1 cellular context compared by ENCODE assay signal in genomic region chr2:111698743-111699554, GRCh38.
A peak's percentile ranks its signal among the peaks of the same experiment; 100 is the strongest.
TF ChIP-seq lines count a peak whose summit lies in the region.

No MANE protein-coding gene starts in this region.

TF ChIP-seq in HepG2, 621 proteins besides CTCF, POLR2A, EP300 and RAD21 (continued from another document and continues in another):
- TF ChIP-seq TARDBP (CRISPR knock-in tag; IDR thresholded peaks at IDR 0.05) = peak; percentile 67
- TF ChIP-seq, protein P1, sequence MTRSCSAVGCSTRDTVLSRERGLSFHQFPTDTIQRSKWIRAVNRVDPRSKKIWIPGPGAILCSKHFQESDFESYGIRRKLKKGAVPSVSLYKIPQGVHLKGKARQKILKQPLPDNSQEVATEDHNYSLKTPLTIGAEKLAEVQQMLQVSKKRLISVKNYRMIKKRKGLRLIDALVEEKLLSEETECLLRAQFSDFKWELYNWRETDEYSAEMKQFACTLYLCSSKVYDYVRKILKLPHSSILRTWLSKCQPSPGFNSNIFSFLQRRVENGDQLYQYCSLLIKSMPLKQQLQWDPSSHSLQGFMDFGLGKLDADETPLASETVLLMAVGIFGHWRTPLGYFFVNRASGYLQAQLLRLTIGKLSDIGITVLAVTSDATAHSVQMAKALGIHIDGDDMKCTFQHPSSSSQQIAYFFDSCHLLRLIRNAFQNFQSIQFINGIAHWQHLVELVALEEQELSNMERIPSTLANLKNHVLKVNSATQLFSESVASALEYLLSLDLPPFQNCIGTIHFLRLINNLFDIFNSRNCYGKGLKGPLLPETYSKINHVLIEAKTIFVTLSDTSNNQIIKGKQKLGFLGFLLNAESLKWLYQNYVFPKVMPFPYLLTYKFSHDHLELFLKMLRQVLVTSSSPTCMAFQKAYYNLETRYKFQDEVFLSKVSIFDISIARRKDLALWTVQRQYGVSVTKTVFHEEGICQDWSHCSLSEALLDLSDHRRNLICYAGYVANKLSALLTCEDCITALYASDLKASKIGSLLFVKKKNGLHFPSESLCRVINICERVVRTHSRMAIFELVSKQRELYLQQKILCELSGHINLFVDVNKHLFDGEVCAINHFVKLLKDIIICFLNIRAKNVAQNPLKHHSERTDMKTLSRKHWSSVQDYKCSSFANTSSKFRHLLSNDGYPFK (CRISPR knock-in tag; IDR thresholded peaks at IDR 0.05; ENCODE audit: borderline replicate concordance) = peak; percentile 56; the same call in 1 of the 2 replicates
- TF ChIP-seq MYPOP (CRISPR knock-in tag; IDR thresholded peaks at IDR 0.05) = peak; percentile 64; the same call in 1 of the 2 replicates
- 0 out of 2 replicates have a peak, but pooled peaks have one; percentile 40 for TF ChIP-seq MTA1 (CRISPR knock-in tag; IDR thresholded peaks at IDR 0.05; ENCODE audit: borderline replicate concordance)
- TF ChIP-seq SIN3A (IDR thresholded peaks at IDR 0.05; ENCODE audit: borderline replicate concordance, low read depth, low read length) = peak; percentile 78; the same call in 1 of the 2 replicates
- TF ChIP-seq, protein P2, sequence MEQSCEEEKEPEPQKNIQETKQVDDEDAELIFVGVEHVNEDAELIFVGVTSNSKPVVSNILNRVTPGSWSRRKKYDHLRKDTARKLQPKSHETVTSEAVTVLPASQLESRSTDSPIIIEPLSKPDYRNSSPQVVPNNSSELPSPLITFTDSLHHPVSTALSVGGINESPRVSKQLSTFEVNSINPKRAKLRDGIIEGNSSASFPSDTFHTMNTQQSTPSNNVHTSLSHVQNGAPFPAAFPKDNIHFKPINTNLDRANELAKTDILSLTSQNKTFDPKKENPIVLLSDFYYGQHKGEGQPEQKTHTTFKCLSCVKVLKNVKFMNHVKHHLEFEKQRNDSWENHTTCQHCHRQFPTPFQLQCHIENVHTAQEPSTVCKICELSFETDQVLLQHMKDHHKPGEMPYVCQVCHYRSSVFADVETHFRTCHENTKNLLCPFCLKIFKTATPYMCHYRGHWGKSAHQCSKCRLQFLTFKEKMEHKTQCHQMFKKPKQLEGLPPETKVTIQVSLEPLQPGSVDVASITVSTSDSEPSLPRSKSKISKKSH (CRISPR knock-in tag; IDR thresholded peaks at IDR 0.05; ENCODE audit: borderline replicate concordance) = peak; percentile 68; the same call in 1 of the 2 replicates
- no peak for TF ChIP-seq ZNF180 (CRISPR knock-in tag; IDR thresholded peaks at IDR 0.05; ENCODE audit: borderline replicate concordance, low read depth)
- TF ChIP-seq GABPA (IDR thresholded peaks at IDR 0.05; ENCODE audit: low read depth, low read length) = peak; percentile 14; the same call in 1 of the 2 replicates
- peak; percentile 81 for TF ChIP-seq GABPA (CRISPR knock-in tag; IDR thresholded peaks at IDR 0.05; ENCODE audit: low read depth)
- no peak for TF ChIP-seq ZNF850 (CRISPR knock-in tag; conservative IDR thresholded peaks at IDR 0.05)
- TF ChIP-seq MXD4 (CRISPR knock-in tag; IDR thresholded peaks at IDR 0.05) = peak; percentile 67
- TF ChIP-seq TBX2 (CRISPR knock-in tag; IDR thresholded peaks at IDR 0.05; ENCODE audit: borderline replicate concordance) = 0 out of 2 replicates have a peak, but pooled peaks have one; percentile 26
- TF ChIP-seq ZFX (CRISPR knock-in tag; IDR thresholded peaks at IDR 0.05; ENCODE audit: low read depth) = peak; percentile 26; the same call in 1 of the 2 replicates
- no peak; the same call in 1 of the 2 replicates for TF ChIP-seq GFI1 (CRISPR knock-in tag; IDR thresholded peaks at IDR 0.05; ENCODE audit: borderline replicate concordance)
- TF ChIP-seq NFYB (CRISPR knock-in tag; IDR thresholded peaks at IDR 0.05) = no peak
- peak; percentile 61; the same call in 1 of the 2 replicates for TF ChIP-seq CEBPB (IDR thresholded peaks at IDR 0.05; ENCODE audit: borderline replicate concordance, low read depth, low read length)
- 0 out of 2 replicates have a peak, but pooled peaks have one; percentile 63 for TF ChIP-seq SNAPC5 (CRISPR knock-in tag; IDR thresholded peaks at IDR 0.05; ENCODE audit: borderline replicate concordance)
- 0 out of 2 replicates have a peak, but pooled peaks have one; percentile 65 for TF ChIP-seq SP140L (CRISPR knock-in tag; IDR thresholded peaks at IDR 0.05; ENCODE audit: borderline replicate concordance)
- TF ChIP-seq ZNF619 (CRISPR knock-in tag; IDR thresholded peaks at IDR 0.05) = no peak; the same call in 1 of the 2 replicates
- peak; percentile 47 for TF ChIP-seq IKZF4 (CRISPR knock-in tag; IDR thresholded peaks at IDR 0.05; ENCODE audit: borderline replicate concordance, low read depth, not compliant biosample characterization)
- TF ChIP-seq ASH2L (IDR thresholded peaks at IDR 0.05; ENCODE audit: insufficient read length, low read depth, low read length) = peak; percentile 59
- peak; percentile 38; the same call in 1 of the 2 replicates for TF ChIP-seq PPARG (CRISPR knock-in tag; conservative IDR thresholded peaks at IDR 0.05)
- TF ChIP-seq, protein P3, sequence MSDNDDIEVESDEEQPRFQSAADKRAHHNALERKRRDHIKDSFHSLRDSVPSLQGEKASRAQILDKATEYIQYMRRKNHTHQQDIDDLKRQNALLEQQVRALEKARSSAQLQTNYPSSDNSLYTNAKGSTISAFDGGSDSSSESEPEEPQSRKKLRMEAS (IDR thresholded peaks at IDR 0.05) = peak; percentile 89
- TF ChIP-seq NFE2L1 (CRISPR knock-in tag; IDR thresholded peaks at IDR 0.05; ENCODE audit: borderline replicate concordance) = peak; percentile 92; the same call in 1 of the 2 replicates
- TF ChIP-seq ZBTB44 (CRISPR knock-in tag; IDR thresholded peaks at IDR 0.05) = no peak
- no peak for TF ChIP-seq HCFC1 (IDR thresholded peaks at IDR 0.05; ENCODE audit: low read depth, low read length)
- TF ChIP-seq ZNF747 (CRISPR knock-in tag; IDR thresholded peaks at IDR 0.05; ENCODE audit: borderline replicate concordance) = no peak; the same call in 1 of the 2 replicates
- TF ChIP-seq HIC2 (CRISPR knock-in tag; IDR thresholded peaks at IDR 0.05; ENCODE audit: low read depth) = peak; percentile 45; the same call in 1 of the 2 replicates
- TF ChIP-seq SKI (IDR thresholded peaks at IDR 0.05; ENCODE audit: partially characterized antibody) = peak; percentile 27
- TF ChIP-seq SNAPC2 (CRISPR knock-in tag; IDR thresholded peaks at IDR 0.05) = 0 out of 2 replicates have a peak, but pooled peaks have one; percentile 66
- TF ChIP-seq MAZ (IDR thresholded peaks at IDR 0.05; ENCODE audit: borderline replicate concordance, low read depth, low read length) = no peak
- TF ChIP-seq MAZ (CRISPR knock-in tag; IDR thresholded peaks at IDR 0.05; ENCODE audit: low read depth) = no peak
- no peak for TF ChIP-seq SP2 (CRISPR knock-in tag; IDR thresholded peaks at IDR 0.05)
- 0 out of 2 replicates have a peak, but pooled peaks have one; percentile 24 for TF ChIP-seq ZNF749 (CRISPR knock-in tag; IDR thresholded peaks at IDR 0.05; ENCODE audit: borderline replicate concordance)
- TF ChIP-seq JUND (CRISPR knock-in tag; IDR thresholded peaks at IDR 0.05) = no peak; the same call in none of the 2 replicates
- TF ChIP-seq ETV5 (CRISPR knock-in tag; IDR thresholded peaks at IDR 0.05; ENCODE audit: borderline replicate concordance) = peak; percentile 92
- peak; percentile 58; the same call in 1 of the 2 replicates for TF ChIP-seq ZNF609 (CRISPR knock-in tag; IDR thresholded peaks at IDR 0.05; ENCODE audit: borderline replicate concordance)
- TF ChIP-seq ZBTB26 (CRISPR knock-in tag; IDR thresholded peaks at IDR 0.05; ENCODE audit: borderline replicate concordance) = peak; percentile 71; the same call in 1 of the 2 replicates
- no peak for TF ChIP-seq SETDB1 (CRISPR knock-in tag; IDR thresholded peaks at IDR 0.05; ENCODE audit: borderline replicate concordance)
- peak; percentile 41; the same call in 1 of the 2 replicates for TF ChIP-seq ZNF768 (CRISPR knock-in tag; IDR thresholded peaks at IDR 0.05)
- TF ChIP-seq ZUFSP (CRISPR knock-in tag; IDR thresholded peaks at IDR 0.05; ENCODE audit: borderline replicate concordance) = no peak
- TF ChIP-seq HMG20A (CRISPR knock-in tag; IDR thresholded peaks at IDR 0.05; ENCODE audit: borderline replicate concordance) = peak; percentile 63; the same call in 1 of the 2 replicates
- 0 out of 2 replicates have a peak, but pooled peaks have one; percentile 25 for TF ChIP-seq ZSCAN29 (CRISPR knock-in tag; conservative IDR thresholded peaks at IDR 0.05)
- 0 out of 2 replicates have a peak, but pooled peaks have one; percentile 14 for TF ChIP-seq GZF1 (CRISPR knock-in tag; IDR thresholded peaks at IDR 0.05)
- TF ChIP-seq PAF1 (CRISPR knock-in tag; IDR thresholded peaks at IDR 0.05) = no peak
- no peak for TF ChIP-seq SNRNP70 (IDR thresholded peaks at IDR 0.05; ENCODE audit: low read depth, low read length)
